1 cellular context compared by ENCODE assay signal in the genomic region with DNA sequence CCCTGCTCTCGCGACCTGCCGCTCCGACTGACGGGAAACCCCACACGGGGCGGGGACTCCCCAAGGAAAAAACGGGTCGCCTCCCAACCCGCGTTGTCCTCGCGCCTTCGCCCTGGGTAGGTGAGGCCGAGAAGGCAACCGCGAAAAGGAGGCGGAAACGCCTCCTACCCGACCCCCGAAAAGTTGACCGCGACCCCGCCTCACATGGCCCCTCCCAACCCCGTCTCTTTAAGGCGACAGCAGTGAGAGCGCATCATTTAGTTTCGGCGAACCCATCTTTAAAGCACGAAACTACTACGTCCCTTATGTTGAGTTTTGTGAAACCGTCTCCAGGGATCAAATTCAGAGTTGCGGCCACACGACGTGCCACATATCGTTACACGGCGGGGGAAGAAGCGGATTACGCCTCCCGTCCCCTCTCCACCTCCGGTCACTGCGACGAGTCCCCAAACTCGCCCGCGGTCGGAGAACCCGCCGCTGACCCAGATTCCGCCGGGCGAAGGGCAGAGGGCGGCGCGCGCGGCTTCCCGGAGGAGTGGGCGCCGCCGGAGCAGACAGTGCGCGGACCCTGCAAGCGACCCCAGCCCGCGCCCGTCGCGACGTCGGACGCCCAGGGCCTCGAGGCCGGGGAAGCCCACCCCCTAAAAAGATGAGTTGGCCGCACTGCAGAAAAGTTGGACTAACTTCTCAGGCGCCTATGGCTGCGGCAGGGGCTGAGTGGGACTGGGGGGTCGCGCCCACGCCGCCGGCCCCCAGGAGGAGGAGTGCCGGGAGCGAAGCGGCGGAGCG.
A peak's percentile ranks its signal among the peaks of the same experiment; 100 is the strongest.
TF ChIP-seq lines count a peak whose summit lies in the region.

No MANE protein-coding gene starts in this region.

TF ChIP-seq in HepG2, 621 proteins besides CTCF, POLR2A, EP300 and RAD21 (continued from another document and continues in another):
- TF ChIP-seq, protein P1, sequence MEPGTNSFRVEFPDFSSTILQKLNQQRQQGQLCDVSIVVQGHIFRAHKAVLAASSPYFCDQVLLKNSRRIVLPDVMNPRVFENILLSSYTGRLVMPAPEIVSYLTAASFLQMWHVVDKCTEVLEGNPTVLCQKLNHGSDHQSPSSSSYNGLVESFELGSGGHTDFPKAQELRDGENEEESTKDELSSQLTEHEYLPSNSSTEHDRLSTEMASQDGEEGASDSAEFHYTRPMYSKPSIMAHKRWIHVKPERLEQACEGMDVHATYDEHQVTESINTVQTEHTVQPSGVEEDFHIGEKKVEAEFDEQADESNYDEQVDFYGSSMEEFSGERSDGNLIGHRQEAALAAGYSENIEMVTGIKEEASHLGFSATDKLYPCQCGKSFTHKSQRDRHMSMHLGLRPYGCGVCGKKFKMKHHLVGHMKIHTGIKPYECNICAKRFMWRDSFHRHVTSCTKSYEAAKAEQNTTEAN (CRISPR knock-in tag; conservative IDR thresholded peaks at IDR 0.05) = 0 out of 2 replicates have a peak, but pooled peaks have one; percentile 74
- TF ChIP-seq SSRP1 (CRISPR knock-in tag; IDR thresholded peaks at IDR 0.05) (no peak), ZFP1 (CRISPR knock-in tag; IDR thresholded peaks at IDR 0.05) (no peak), YEATS2 (CRISPR knock-in tag; IDR thresholded peaks at IDR 0.05; ENCODE audit: borderline replicate concordance) (no peak), RELA (CRISPR knock-in tag; IDR thresholded peaks at IDR 0.05) (no peak), MTA3 (CRISPR knock-in tag; IDR thresholded peaks at IDR 0.05) (no peak), HHEX (CRISPR knock-in tag; IDR thresholded peaks at IDR 0.05) (no peak), ZNF530 (CRISPR knock-in tag; IDR thresholded peaks at IDR 0.05; ENCODE audit: low read depth) (no peak), ZNF75D (CRISPR knock-in tag; IDR thresholded peaks at IDR 0.05; ENCODE audit: borderline replicate concordance) (no peak), TARDBP (CRISPR knock-in tag; IDR thresholded peaks at IDR 0.05) (peak; percentile 49; the same call in 1 of the 2 replicates), ZNF550 (CRISPR knock-in tag; IDR thresholded peaks at IDR 0.05; ENCODE audit: borderline replicate concordance) (no peak), ZSCAN22 (CRISPR knock-in tag; IDR thresholded peaks at IDR 0.05) (no peak; the same call in 1 of the 2 replicates), PHF5A (CRISPR knock-in tag; IDR thresholded peaks at IDR 0.05; ENCODE audit: low read depth, unreplicated experiment) (no peak), CBX2 (IDR thresholded peaks at IDR 0.05; ENCODE audit: low read depth, low read length) (no peak), CBX2 (CRISPR knock-in tag; IDR thresholded peaks at IDR 0.05; ENCODE audit: low read depth) (no peak), NRL (CRISPR knock-in tag; IDR thresholded peaks at IDR 0.05; ENCODE audit: borderline replicate concordance) (peak; percentile 86), ZNF724P (CRISPR knock-in tag; IDR thresholded peaks at IDR 0.05; ENCODE audit: borderline replicate concordance) (no peak), TOE1 (CRISPR knock-in tag; IDR thresholded peaks at IDR 0.05) (no peak), ZMYM2 (CRISPR knock-in tag; IDR thresholded peaks at IDR 0.05) (no peak), ZNF652 (CRISPR knock-in tag; IDR thresholded peaks at IDR 0.05; ENCODE audit: borderline replicate concordance, low read depth) (no peak), ZNF484 (CRISPR knock-in tag; IDR thresholded peaks at IDR 0.05; ENCODE audit: borderline replicate concordance, low read depth) (no peak), DNMT1 (CRISPR knock-in tag; IDR thresholded peaks at IDR 0.05) (no peak), MIXL1 (CRISPR knock-in tag; IDR thresholded peaks at IDR 0.05) (no peak), ZSCAN12 (CRISPR knock-in tag; IDR thresholded peaks at IDR 0.05) (no peak), SIX4 (CRISPR knock-in tag; IDR thresholded peaks at IDR 0.05) (no peak), ZNF180 (CRISPR knock-in tag; IDR thresholded peaks at IDR 0.05; ENCODE audit: borderline replicate concordance, low read depth) (no peak), ZNF7 (CRISPR knock-in tag; IDR thresholded peaks at IDR 0.05) (no peak), CREB1 (IDR thresholded peaks at IDR 0.05) (no peak), CREB1 (CRISPR knock-in tag; IDR thresholded peaks at IDR 0.05) (no peak), CCAR2 (optimal IDR thresholded peaks at IDR 0.05; ENCODE audit: low read depth, low read length) (no peak), ZNF430 (CRISPR knock-in tag; IDR thresholded peaks at IDR 0.05) (no peak), ZNF460 (CRISPR knock-in tag; IDR thresholded peaks at IDR 0.05; ENCODE audit: borderline replicate concordance) (no peak), ZNF761 (CRISPR knock-in tag; conservative IDR thresholded peaks at IDR 0.05) (no peak), PAX8 (CRISPR knock-in tag; IDR thresholded peaks at IDR 0.05; ENCODE audit: borderline replicate concordance) (no peak), PITX1 (CRISPR knock-in tag; IDR thresholded peaks at IDR 0.05) (no peak), ZNF136 (CRISPR knock-in tag; IDR thresholded peaks at IDR 0.05; ENCODE audit: low read depth) (no peak), ZFY (CRISPR knock-in tag; IDR thresholded peaks at IDR 0.05) (peak; percentile 53), MIER3 (CRISPR knock-in tag; IDR thresholded peaks at IDR 0.05; ENCODE audit: borderline replicate concordance) (0 out of 2 replicates have a peak, but pooled peaks have one; percentile 14)
- TF ChIP-seq, protein P2, sequence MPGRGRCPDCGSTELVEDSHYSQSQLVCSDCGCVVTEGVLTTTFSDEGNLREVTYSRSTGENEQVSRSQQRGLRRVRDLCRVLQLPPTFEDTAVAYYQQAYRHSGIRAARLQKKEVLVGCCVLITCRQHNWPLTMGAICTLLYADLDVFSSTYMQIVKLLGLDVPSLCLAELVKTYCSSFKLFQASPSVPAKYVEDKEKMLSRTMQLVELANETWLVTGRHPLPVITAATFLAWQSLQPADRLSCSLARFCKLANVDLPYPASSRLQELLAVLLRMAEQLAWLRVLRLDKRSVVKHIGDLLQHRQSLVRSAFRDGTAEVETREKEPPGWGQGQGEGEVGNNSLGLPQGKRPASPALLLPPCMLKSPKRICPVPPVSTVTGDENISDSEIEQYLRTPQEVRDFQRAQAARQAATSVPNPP (CRISPR knock-in tag; IDR thresholded peaks at IDR 0.05) = no peak
- TF ChIP-seq, protein P3, sequence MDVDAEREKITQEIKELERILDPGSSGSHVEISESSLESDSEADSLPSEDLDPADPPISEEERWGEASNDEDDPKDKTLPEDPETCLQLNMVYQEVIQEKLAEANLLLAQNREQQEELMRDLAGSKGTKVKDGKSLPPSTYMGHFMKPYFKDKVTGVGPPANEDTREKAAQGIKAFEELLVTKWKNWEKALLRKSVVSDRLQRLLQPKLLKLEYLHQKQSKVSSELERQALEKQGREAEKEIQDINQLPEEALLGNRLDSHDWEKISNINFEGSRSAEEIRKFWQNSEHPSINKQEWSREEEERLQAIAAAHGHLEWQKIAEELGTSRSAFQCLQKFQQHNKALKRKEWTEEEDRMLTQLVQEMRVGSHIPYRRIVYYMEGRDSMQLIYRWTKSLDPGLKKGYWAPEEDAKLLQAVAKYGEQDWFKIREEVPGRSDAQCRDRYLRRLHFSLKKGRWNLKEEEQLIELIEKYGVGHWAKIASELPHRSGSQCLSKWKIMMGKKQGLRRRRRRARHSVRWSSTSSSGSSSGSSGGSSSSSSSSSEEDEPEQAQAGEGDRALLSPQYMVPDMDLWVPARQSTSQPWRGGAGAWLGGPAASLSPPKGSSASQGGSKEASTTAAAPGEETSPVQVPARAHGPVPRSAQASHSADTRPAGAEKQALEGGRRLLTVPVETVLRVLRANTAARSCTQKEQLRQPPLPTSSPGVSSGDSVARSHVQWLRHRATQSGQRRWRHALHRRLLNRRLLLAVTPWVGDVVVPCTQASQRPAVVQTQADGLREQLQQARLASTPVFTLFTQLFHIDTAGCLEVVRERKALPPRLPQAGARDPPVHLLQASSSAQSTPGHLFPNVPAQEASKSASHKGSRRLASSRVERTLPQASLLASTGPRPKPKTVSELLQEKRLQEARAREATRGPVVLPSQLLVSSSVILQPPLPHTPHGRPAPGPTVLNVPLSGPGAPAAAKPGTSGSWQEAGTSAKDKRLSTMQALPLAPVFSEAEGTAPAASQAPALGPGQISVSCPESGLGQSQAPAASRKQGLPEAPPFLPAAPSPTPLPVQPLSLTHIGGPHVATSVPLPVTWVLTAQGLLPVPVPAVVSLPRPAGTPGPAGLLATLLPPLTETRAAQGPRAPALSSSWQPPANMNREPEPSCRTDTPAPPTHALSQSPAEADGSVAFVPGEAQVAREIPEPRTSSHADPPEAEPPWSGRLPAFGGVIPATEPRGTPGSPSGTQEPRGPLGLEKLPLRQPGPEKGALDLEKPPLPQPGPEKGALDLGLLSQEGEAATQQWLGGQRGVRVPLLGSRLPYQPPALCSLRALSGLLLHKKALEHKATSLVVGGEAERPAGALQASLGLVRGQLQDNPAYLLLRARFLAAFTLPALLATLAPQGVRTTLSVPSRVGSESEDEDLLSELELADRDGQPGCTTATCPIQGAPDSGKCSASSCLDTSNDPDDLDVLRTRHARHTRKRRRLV (CRISPR knock-in tag; IDR thresholded peaks at IDR 0.05) = no peak
- TF ChIP-seq, protein P4, sequence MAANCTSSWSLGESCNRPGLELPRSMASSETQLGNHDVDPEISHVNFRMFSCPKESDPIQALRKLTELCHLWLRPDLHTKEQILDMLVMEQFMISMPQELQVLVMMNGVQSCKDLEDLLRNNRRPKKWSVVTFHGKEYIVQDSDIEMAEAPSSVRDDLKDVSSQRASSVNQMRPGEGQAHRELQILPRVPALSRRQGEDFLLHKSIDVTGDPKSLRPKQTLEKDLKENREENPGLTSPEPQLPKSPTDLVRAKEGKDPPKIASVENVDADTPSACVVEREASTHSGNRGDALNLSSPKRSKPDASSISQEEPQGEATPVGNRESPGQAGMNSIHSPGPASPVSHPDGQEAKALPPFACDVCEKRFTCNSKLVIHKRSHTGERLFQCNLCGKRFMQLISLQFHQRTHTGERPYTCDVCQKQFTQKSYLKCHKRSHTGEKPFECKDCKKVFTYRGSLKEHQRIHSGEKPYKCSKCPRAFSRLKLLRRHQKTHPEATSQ (CRISPR knock-in tag; IDR thresholded peaks at IDR 0.05; ENCODE audit: borderline replicate concordance) = no peak; the same call in 1 of the 2 replicates
- TF ChIP-seq, protein P5, sequence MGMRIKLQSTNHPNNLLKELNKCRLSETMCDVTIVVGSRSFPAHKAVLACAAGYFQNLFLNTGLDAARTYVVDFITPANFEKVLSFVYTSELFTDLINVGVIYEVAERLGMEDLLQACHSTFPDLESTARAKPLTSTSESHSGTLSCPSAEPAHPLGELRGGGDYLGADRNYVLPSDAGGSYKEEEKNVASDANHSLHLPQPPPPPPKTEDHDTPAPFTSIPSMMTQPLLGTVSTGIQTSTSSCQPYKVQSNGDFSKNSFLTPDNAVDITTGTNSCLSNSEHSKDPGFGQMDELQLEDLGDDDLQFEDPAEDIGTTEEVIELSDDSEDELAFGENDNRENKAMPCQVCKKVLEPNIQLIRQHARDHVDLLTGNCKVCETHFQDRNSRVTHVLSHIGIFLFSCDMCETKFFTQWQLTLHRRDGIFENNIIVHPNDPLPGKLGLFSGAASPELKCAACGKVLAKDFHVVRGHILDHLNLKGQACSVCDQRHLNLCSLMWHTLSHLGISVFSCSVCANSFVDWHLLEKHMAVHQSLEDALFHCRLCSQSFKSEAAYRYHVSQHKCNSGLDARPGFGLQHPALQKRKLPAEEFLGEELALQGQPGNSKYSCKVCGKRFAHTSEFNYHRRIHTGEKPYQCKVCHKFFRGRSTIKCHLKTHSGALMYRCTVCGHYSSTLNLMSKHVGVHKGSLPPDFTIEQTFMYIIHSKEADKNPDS (CRISPR knock-in tag; IDR thresholded peaks at IDR 0.05) = no peak
- TF ChIP-seq, protein P6, sequence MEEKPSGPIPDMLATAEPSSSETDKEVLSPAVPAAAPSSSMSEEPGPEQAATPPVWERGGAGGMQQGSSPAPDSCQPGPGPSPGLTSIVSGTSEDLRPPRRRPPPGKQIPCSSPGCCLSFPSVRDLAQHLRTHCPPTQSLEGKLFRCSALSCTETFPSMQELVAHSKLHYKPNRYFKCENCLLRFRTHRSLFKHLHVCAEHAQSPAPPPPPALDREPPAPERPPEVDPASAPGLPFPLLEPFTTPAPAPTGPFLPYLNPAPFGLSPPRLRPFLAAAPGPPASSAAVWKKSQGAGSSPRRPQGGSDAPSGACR (CRISPR knock-in tag; IDR thresholded peaks at IDR 0.05) = no peak
- TF ChIP-seq, protein P7, sequence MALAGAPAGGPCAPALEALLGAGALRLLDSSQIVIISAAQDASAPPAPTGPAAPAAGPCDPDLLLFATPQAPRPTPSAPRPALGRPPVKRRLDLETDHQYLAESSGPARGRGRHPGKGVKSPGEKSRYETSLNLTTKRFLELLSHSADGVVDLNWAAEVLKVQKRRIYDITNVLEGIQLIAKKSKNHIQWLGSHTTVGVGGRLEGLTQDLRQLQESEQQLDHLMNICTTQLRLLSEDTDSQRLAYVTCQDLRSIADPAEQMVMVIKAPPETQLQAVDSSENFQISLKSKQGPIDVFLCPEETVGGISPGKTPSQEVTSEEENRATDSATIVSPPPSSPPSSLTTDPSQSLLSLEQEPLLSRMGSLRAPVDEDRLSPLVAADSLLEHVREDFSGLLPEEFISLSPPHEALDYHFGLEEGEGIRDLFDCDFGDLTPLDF (CRISPR knock-in tag; IDR thresholded peaks at IDR 0.05) = peak; percentile 39; the same call in 1 of the 2 replicates
- TF ChIP-seq, protein P8, sequence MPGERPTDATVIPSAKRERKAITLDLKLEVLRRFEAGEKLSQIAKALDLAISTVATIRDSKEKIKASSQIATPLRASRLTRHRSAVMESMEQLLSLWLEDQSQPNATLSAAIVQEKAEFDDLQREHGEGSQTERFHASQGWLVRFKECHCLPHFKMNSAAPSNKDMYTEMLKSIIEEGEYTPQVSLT (CRISPR knock-in tag; IDR thresholded peaks at IDR 0.05; ENCODE audit: borderline replicate concordance, low read depth) = no peak
- TF ChIP-seq, protein P9, sequence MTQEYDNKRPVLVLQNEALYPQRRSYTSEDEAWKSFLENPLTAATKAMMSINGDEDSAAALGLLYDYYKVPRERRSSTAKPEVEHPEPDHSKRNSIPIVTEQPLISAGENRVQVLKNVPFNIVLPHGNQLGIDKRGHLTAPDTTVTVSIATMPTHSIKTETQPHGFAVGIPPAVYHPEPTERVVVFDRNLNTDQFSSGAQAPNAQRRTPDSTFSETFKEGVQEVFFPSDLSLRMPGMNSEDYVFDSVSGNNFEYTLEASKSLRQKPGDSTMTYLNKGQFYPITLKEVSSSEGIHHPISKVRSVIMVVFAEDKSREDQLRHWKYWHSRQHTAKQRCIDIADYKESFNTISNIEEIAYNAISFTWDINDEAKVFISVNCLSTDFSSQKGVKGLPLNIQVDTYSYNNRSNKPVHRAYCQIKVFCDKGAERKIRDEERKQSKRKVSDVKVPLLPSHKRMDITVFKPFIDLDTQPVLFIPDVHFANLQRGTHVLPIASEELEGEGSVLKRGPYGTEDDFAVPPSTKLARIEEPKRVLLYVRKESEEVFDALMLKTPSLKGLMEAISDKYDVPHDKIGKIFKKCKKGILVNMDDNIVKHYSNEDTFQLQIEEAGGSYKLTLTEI (CRISPR knock-in tag; conservative IDR thresholded peaks at IDR 0.05) = no peak
- TF ChIP-seq, protein P10, sequence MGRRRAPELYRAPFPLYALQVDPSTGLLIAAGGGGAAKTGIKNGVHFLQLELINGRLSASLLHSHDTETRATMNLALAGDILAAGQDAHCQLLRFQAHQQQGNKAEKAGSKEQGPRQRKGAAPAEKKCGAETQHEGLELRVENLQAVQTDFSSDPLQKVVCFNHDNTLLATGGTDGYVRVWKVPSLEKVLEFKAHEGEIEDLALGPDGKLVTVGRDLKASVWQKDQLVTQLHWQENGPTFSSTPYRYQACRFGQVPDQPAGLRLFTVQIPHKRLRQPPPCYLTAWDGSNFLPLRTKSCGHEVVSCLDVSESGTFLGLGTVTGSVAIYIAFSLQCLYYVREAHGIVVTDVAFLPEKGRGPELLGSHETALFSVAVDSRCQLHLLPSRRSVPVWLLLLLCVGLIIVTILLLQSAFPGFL (CRISPR knock-in tag; IDR thresholded peaks at IDR 0.05) = no peak
